In the genomic region with DNA sequence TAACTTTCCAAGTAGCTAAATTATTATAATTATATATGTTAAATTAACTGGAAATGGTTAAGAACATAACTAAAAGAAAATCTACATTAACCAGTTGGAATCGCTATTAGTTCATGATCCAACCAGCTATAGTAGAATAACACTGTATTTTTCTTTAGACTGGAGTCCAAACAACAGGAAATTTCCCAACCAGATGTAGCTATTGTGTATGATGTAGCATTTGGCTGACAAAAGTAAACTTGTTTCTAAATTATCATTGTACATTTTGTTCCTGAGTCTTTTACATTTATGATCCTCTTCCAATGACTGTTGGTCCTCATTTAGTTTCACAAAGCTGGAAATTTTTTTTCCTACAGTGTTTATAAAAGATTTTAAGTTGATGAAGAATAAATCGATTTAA, we compare ENCODE assay signal across 26 cellular contexts.
"Had no signal": no experiment of that assay in that cellular context is flagged by ENCODE, and none has a peak within 500 bp of the region (broad histone marks: within the 10 kb centered on the region; RNA-seq: fewer than 3 reads in every experiment).

No MANE protein-coding gene starts in this region.

- H3K27me3 ChIP-seq: neural progenitor cell, sigmoid colon had no signal

- H3K4me1 ChIP-seq: neural progenitor cell, sigmoid colon had no signal

- ATAC-seq: activated CD4-positive, CD25-positive, alpha-beta regulatory T cell treated with anti-CD3 and anti-CD28 coated beads, Interleukin-2, amount 50 U/mL, for 24 hours; activated CD8-positive, alpha-beta memory T cell treated with anti-CD3 and anti-CD28 coated beads, Interleukin-2, amount 10 ng/mL, durations not matched to agents 7 days and 5 days; activated CD8-positive, alpha-beta T cell treated with anti-CD3 and anti-CD28 coated beads for 36 hours; activated naive CD4-positive, alpha-beta T cell treated with anti-CD3 and anti-CD28 coated beads, Interleukin-2, amount 50 U/mL, for 72 hours; activated T-helper 17 cell treated with anti-CD3 and anti-CD28 coated beads, Interleukin-2, amount 50 U/mL, for 72 hours; left colon; naive thymus-derived CD4-positive, alpha-beta T cell; stimulated activated memory B cell treated with anti-CD40 and anti-IgM and Interleukin-4, amounts not matched to agents 10 μg/mL and 1 μg/mL and 100 μg/mL, for 72 hours; T-cell had no signal

- H3K4me3 ChIP-seq: lung, neural progenitor cell, sigmoid colon, smooth muscle cell had no signal

- H3K9me3 ChIP-seq: sigmoid colon had no signal

- H3K36me3 ChIP-seq: neural progenitor cell, sigmoid colon had no signal

- H3K27ac ChIP-seq: neural progenitor cell, sigmoid colon, VCaP had no signal

- DNase-seq: activated CD4-positive, alpha-beta T cell treated with anti-CD3 and anti-CD28 coated beads, Interleukin-2, amount 10 ng/mL, durations not matched to agents 24 days and 14 days; activated CD8-positive, alpha-beta memory T cell treated with anti-CD3 and anti-CD28 coated beads, Interleukin-2, amount 10 ng/mL, durations not matched to agents 7 days and 5 days; activated CD8-positive, alpha-beta T cell treated with anti-CD3 and anti-CD28 coated beads for 36 hours; cortex of kidney; effector CD4-positive, alpha-beta T cell; erythroblast; foreskin melanocyte; glutamatergic neuron; hypothalamus; islet precursor cell; left colon; naive thymus-derived CD4-positive, alpha-beta T cell; posterior cingulate gyrus; retina; sigmoid colon; stimulated activated CD4-positive, alpha-beta T cell treated with anti-CD3 and anti-CD28 coated beads, Interleukin-15, amount 100 ng/mL, for 24 hours; T-cell; trophoblast cell had no signal
